11 cellular contexts compared by ENCODE assay signal in genomic region chr15:95024388-95024787, GRCh38.
DNase-seq lines count a peak whose midpoint lies in the region; TF ChIP-seq lines count a peak whose summit lies in the region.
"Had no signal": no experiment of that assay in that cellular context is flagged by ENCODE, and none has a peak within 500 bp of the region (broad histone marks: within the 10 kb centered on the region; RNA-seq: fewer than 3 reads in every experiment).

No MANE protein-coding gene starts in this region.

- in situ Hi-C loops in brain microvascular endothelial cell (cut with HindIII; ENCODE audit: low pct_ligation_motif_present, low sequenced_read_pairs), result no loop called here

- no peaks in the 10 kb centered on the region for H3K27me3 ChIP-seq in brain microvascular endothelial cell (replicated peaks)
- no peaks in the 10 kb centered on the region for H3K27me3 ChIP-seq in Peyer's patch

- no peak for TF ChIP-seq POLR2A in Peyer's patch (IDR thresholded peaks at IDR 0.05)

- DNase-seq in ELR (ENCODE audit: low read depth) (peak; percentile 36), M059J (ENCODE audit: low read depth) (peak; percentile 10), brain microvascular endothelial cell (peak; percentile 37), mucosa of gallbladder (ENCODE audit: low spot score) (peak; percentile 13), HuH-7.5 (ENCODE audit: low spot score) (no peak), SK-N-DZ (ENCODE audit: low spot score) (no peak), Peyer's patch (no peak)
- no peak for DNase-seq in activated CD4-positive, alpha-beta T cell treated with anti-CD3 and anti-CD28 coated beads for 4 hours
- DNase-seq: activated naive CD8-positive, alpha-beta T cell treated with anti-CD3 and anti-CD28 coated beads, Interleukin-2, amount 50 U/mL, for 24 hours; NCI-H345; nucleus accumbens had no signal

- TF ChIP-seq CTCF in brain microvascular endothelial cell (IDR thresholded peaks at IDR 0.05; ENCODE audit: low read depth, low read length, missing control alignments) (peak; percentile 60), Peyer's patch (IDR thresholded peaks at IDR 0.05) (peak in 1 of 6 experiments; percentile 3)

- H3K27ac ChIP-seq in brain microvascular endothelial cell (no peak overlapping the region), Peyer's patch (no peak overlapping the region)

- H3K4me1 ChIP-seq in Peyer's patch, result no peaks in the 10 kb centered on the region

- H3K4me3 ChIP-seq in brain microvascular endothelial cell (ENCODE audit: low read depth, low read length) (no peak overlapping the region), Peyer's patch (no peak overlapping the region)

- no peaks in the 10 kb centered on the region for H3K36me3 ChIP-seq in brain microvascular endothelial cell (replicated peaks)
- H3K36me3 ChIP-seq in Peyer's patch, result no peaks in the 10 kb centered on the region

- no peaks in the 10 kb centered on the region for H3K9me3 ChIP-seq in Peyer's patch

Comparison
In these comparisons a context has a peak if more than half of its experiments do, and no peak if none do; other contexts are left out.
1. DNase-seq: peak in ELR (single experiment), M059J (single experiment), brain microvascular endothelial cell (single experiment) and mucosa of gallbladder (single experiment); none in HuH-7.5 (single experiment), SK-N-DZ (single experiment), activated CD4-positive, alpha-beta T cell treated with anti-CD3 and anti-CD28 coated beads for 4 hours (0 of 2) and Peyer's patch (0 of 3).